Comparison of ENCODE assay signal across 17 cellular contexts in the genomic region with DNA sequence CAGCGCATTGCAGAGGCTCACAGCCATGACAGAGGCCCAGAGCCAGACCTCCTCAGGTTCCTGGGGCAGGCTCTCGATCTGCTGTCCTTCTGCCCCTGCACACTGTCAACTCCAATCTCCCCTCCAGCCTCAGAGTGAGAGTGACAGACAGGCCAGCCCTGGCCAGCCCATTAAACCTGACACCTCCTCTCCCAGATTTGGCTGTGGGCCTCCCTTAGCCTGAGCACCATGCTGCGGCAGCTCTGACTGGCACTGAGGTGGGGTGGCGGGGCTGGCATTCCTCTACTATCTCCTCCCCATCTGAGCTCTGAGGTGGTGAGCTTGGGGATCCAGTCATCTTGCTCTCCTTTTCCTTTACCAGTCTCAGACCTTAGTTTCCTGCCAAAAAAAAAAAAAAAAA. TPM values are rescaled to one million over a fixed set of nuclear protein-coding genes. Genes with fewer than 3 reads are reported as not detected.
DNase-seq lines count a peak whose midpoint lies in the region; ATAC-seq and TF ChIP-seq lines count a peak whose summit lies in the region.
"Had no signal": no experiment of that assay in that cellular context is flagged by ENCODE, and none has a peak within 500 bp of the region (broad histone marks: within the 10 kb centered on the region; RNA-seq: fewer than 3 reads in every experiment).

No MANE protein-coding gene starts in this region.

- no peaks in the 10 kb centered on the region for H3K79me2 ChIP-seq in trophoblast cell (ENCODE audit: control insufficient read depth, insufficient read depth, low read length, poor library complexity)

- peaks cover 14% of the 10 kb centered on the region for H3K27me3 Mint-ChIP-seq in endodermal cell (ENCODE audit: insufficient read depth)

- no TSS peak for BruUV-seq in IMR-90 (replicated peaks; lab: Mats Ljungman, UMichigan)
- BruUV-seq in A673 (replicated peaks; lab: Mats Ljungman, UMichigan), result no TSS peak

- no peak overlapping the region for H4K5ac ChIP-seq in IMR-90 (ENCODE audit: low read depth, low read length)

- H3K4me3 Mint-ChIP-seq in endodermal cell, result no peak overlapping the region

- H3K79me1 ChIP-seq in IMR-90 (ENCODE audit: low read depth in 1 of 2, low read length in 2 of 2) (peaks cover 0 to 6% of the 10 kb centered on the region in 2 experiments; a peak in 1 of 4 replicates), trophoblast cell (ENCODE audit: low read length) (no peaks in the 10 kb centered on the region)

- DNase-seq in IMR-90 (no peak), endodermal cell (peak; percentile 64), left ventricle myocardium inferior (peak; percentile 61), trophoblast cell (no peak), A673 (ENCODE audit: low spot score) (no peak), middle frontal gyrus (ENCODE audit: extremely low spot score, low spot score) (no peak), inferior parietal cortex (ENCODE audit: extremely low spot score) (no peak)
- DNase-seq in activated effector memory CD4-positive, alpha-beta T cell treated with anti-CD3 and anti-CD28 coated beads, Interleukin-2, amount 50 U/mL, for 16 hours, result no peak
- DNase-seq: DMS79 treated with DMSO at 0.1 percent for 48 hours; KG1; NCI-H1417 treated with DMSO at 0.1 percent for 48 hours; NCI-H2029; NCI-H748 treated with DMSO at 0.1 percent for 48 hours; NK-92 treated with Interleukin-12 subunit alpha and Interleukin-12 subunit beta, amount 100 ng/mL, for 24 hours had no signal

- H3K36me3 ChIP-seq in IMR-90 (ENCODE audit: control insufficient read depth, insufficient read depth, low read length) (no peaks in the 10 kb centered on the region), endodermal cell (ENCODE audit: control insufficient read depth, insufficient read depth, low read length) (no peaks in the 10 kb centered on the region), left ventricle myocardium inferior (no peaks in the 10 kb centered on the region), trophoblast cell (ENCODE audit: control insufficient read depth in 1 of 2, insufficient read depth in 2 of 2, low read length in 2 of 2) (no peaks in the 10 kb centered on the region), A673 (ENCODE audit: insufficient read depth, low read length, poor library complexity, severe bottlenecking) (no peaks in the 10 kb centered on the region)

- in situ Hi-C loops in IMR-90 (cut with MboI; ENCODE audit: low sequenced_read_pairs), result no loop called here

- POLR2A ChIA-PET in IMR-90 (lab: Charles Lee; ENCODE audit: unreplicated experiment), result interaction anchor here (0.5 to 0.6 kb wide), 2 partner anchors 15 to 165 kb away, joined by 4 read pairs; a partner anchor contains a TSS
- POLR2A ChIA-PET in A673 (lab: Charles Lee; ENCODE audit: low non-redundant PET), result interaction anchor here (0.6 kb wide), 1 partner anchor 48 kb away, joined by 8 read pairs; no protein-coding TSS in a partner anchor

- H2AK5ac ChIP-seq in IMR-90 (ENCODE audit: low read depth, low read length) (peak overlapping the region; percentile 30; the same call in 1 of the 2 replicates), trophoblast cell (ENCODE audit: low read length) (no peak overlapping the region)

- H2BK5ac ChIP-seq in IMR-90 (ENCODE audit: low read depth, low read length, poor library complexity, severe bottlenecking), result no peak overlapping the region
- H2BK5ac ChIP-seq in trophoblast cell (ENCODE audit: low read depth, low read length, poor library complexity), result no peak overlapping the region

- WGBS in IMR-90 (ENCODE audit: extremely low coverage in 2 of 2, insufficient read length in 1 of 2), 2 experiments, result 83% methylated on average over 1 of the region's 4 CpGs; no CpG with 5 or more reads in 1 of the 2 experiments
- WGBS in endodermal cell (ENCODE audit: insufficient coverage in 1 of 2, insufficient read length in 1 of 2), 2 experiments, result 83 to 87% methylated on average over 4 of the region's 4 CpGs
- WGBS in trophoblast cell (ENCODE audit: extremely low coverage, insufficient coverage, insufficient read length), result no CpG with 5 or more reads among the region's 4 CpGs

- intact Hi-C loops in IMR-90 (cut with micrococcal nuclease), result no loop called here
- intact Hi-C loops in left ventricle myocardium inferior (cut with micrococcal nuclease), result no loop called here
- intact Hi-C loops in A673 (cut with micrococcal nuclease; ENCODE audit: unreplicated experiment), result no loop called here

- peak overlapping the region; percentile 26 for H2AK9ac ChIP-seq in IMR-90 (replicated peaks; ENCODE audit: low read depth, low read length, poor library complexity)

- TF ChIP-seq CTCF in IMR-90 (conservative IDR thresholded peaks at IDR 0.05; ENCODE audit: low read depth, low read length), result no peak
- TF ChIP-seq CTCF in endodermal cell (conservative IDR thresholded peaks at IDR 0.05), result no peak
- TF ChIP-seq CTCF in left ventricle myocardium inferior (IDR thresholded peaks at IDR 0.05; ENCODE audit: borderline replicate concordance), result no peak
- TF ChIP-seq CTCF in A673 (conservative IDR thresholded peaks at IDR 0.05; ENCODE audit: low read depth, low read length), result no peak

- no peak overlapping the region for H2BK12ac ChIP-seq in trophoblast cell (ENCODE audit: low read length)

- H3K4me3 ChIP-seq in IMR-90 (ENCODE audit: insufficient read depth, low read depth, low read length) (no peak overlapping the region), endodermal cell (ENCODE audit: low read length) (no peak overlapping the region), left ventricle myocardium inferior (no peak overlapping the region), trophoblast cell (ENCODE audit: low read depth, low read length) (peak overlapping the region; percentile 16), A673 (ENCODE audit: low read depth, low read length, poor library complexity, severe bottlenecking) (no peak overlapping the region)

- peaks cover 6% of the 10 kb centered on the region for H3K4me1 Mint-ChIP-seq in endodermal cell

- H3K56ac ChIP-seq in IMR-90 (ENCODE audit: extremely low read depth, insufficient read depth, low read length), result no peak overlapping the region

- peaks cover 4% of the 10 kb centered on the region; the same call in 1 of the 2 replicates for H3K27me3 ChIP-seq in IMR-90 (ENCODE audit: control insufficient read depth, insufficient read depth, low read length)
- no peaks in the 10 kb centered on the region for H3K27me3 ChIP-seq in endodermal cell (ENCODE audit: control insufficient read depth, insufficient read depth, low read length, poor library complexity, severe bottlenecking)
- H3K27me3 ChIP-seq in left ventricle myocardium inferior (ENCODE audit: low read depth), result peaks cover 47% of the 10 kb centered on the region
- peaks cover 3% of the 10 kb centered on the region for H3K27me3 ChIP-seq in trophoblast cell (ENCODE audit: insufficient read depth, low read length)
- H3K27me3 ChIP-seq in A673 (replicated peaks; ENCODE audit: insufficient read depth, low read depth, low read length, poor library complexity), result no peaks in the 10 kb centered on the region

- H3K14ac ChIP-seq in IMR-90 (replicated peaks; ENCODE audit: low read depth, low read length) (no peak overlapping the region), trophoblast cell (ENCODE audit: low read length) (no peak overlapping the region)

- H3K4me2 ChIP-seq in IMR-90 (ENCODE audit: low read depth, low read length) (no peak overlapping the region), trophoblast cell (ENCODE audit: low read length) (no peak overlapping the region)

- no peak for TF ChIP-seq RAD21 in IMR-90 (IDR thresholded peaks at IDR 0.05; ENCODE audit: low read length)

- H4K20me1 ChIP-seq in IMR-90 (ENCODE audit: insufficient read depth, low read length), result peaks cover 5% of the 10 kb centered on the region; the same call in 1 of the 2 replicates

- no peak overlapping the region for H4K12ac ChIP-seq in trophoblast cell (ENCODE audit: low read depth, low read length)

- peaks cover 30% of the 10 kb centered on the region for H3K4me1 ChIP-seq in IMR-90 (ENCODE audit: control insufficient read depth, insufficient read depth, low read length)
- H3K4me1 ChIP-seq in endodermal cell (ENCODE audit: control insufficient read depth, insufficient read depth, low read length), result peaks cover 6% of the 10 kb centered on the region
- H3K4me1 ChIP-seq in left ventricle myocardium inferior, result peaks cover 37% of the 10 kb centered on the region
- H3K4me1 ChIP-seq in trophoblast cell (ENCODE audit: control insufficient read depth in 1 of 2, insufficient read depth in 2 of 2, low read length in 2 of 2), result peaks cover 0 to 3% of the 10 kb centered on the region in 2 experiments
- H3K4me1 ChIP-seq in A673 (ENCODE audit: insufficient read depth, low read length, poor library complexity, severe bottlenecking), result peaks cover 11% of the 10 kb centered on the region

- dilution Hi-C loops in IMR-90 (cut with HindIII; ENCODE audit: low sequenced_read_pairs, unreplicated experiment), result no loop called here

- H3K18ac ChIP-seq in IMR-90 (ENCODE audit: low read depth, low read length) (no peak overlapping the region), trophoblast cell (ENCODE audit: low read length) (no peak overlapping the region)

- TF ChIP-seq POLR2A in IMR-90 (IDR thresholded peaks at IDR 0.05; ENCODE audit: low read depth, low read length), result no peak

- no peak overlapping the region for H2BK120ac ChIP-seq in IMR-90 (ENCODE audit: low read depth, low read length)
- no peak overlapping the region for H2BK120ac ChIP-seq in trophoblast cell (ENCODE audit: insufficient read depth, low read length, poor library complexity)

- no peak overlapping the region for H3K9ac ChIP-seq in IMR-90 (ENCODE audit: low read depth, low read length)
- H3K9ac ChIP-seq in endodermal cell (ENCODE audit: extremely low read depth, low read length, poor library complexity, severe bottlenecking), result no peak overlapping the region
- H3K9ac ChIP-seq in trophoblast cell (ENCODE audit: low read length), result no peak overlapping the region

- H2AFZ ChIP-seq in IMR-90 (replicated peaks; ENCODE audit: low read length, poor library complexity) (no peak overlapping the region), trophoblast cell (ENCODE audit: insufficient read depth, low read length, poor library complexity) (no peak overlapping the region)

- no peak for ATAC-seq in IMR-90 (ENCODE audit: low read depth)
- ATAC-seq: HepG2 had no signal

- no peak overlapping the region for H3K27ac Mint-ChIP-seq in endodermal cell

- peaks cover 23% of the 10 kb centered on the region for H3K9me1 ChIP-seq in IMR-90 (ENCODE audit: insufficient read depth, low read length)

- no peaks in the 10 kb centered on the region for H3K9me3 ChIP-seq in IMR-90 (ENCODE audit: control insufficient read depth, insufficient read depth, low read length)
- H3K9me3 ChIP-seq in endodermal cell (ENCODE audit: control insufficient read depth, low read length), result no peaks in the 10 kb centered on the region
- no peaks in the 10 kb centered on the region for H3K9me3 ChIP-seq in left ventricle myocardium inferior (replicated peaks)
- H3K9me3 ChIP-seq in trophoblast cell (ENCODE audit: insufficient read depth, low read depth, low read length), result peaks cover 3% of the 10 kb centered on the region
- H3K9me3 ChIP-seq in A673 (ENCODE audit: low read depth, low read length, poor library complexity, severe bottlenecking), result no peaks in the 10 kb centered on the region

- CTCF ChIA-PET in IMR-90 (lab: Yijun Ruan, JAX), result interaction anchor here (1.4 kb wide), 1 partner anchor 214 kb away, joined by 4 read pairs; no protein-coding TSS in a partner anchor
- CTCF ChIA-PET in A673 (lab: Charles Lee), result no interaction called here

- H3K23ac ChIP-seq in IMR-90 (ENCODE audit: low read depth, low read length) (no peak overlapping the region), trophoblast cell (ENCODE audit: low read length) (no peak overlapping the region)

- H3K36me3 Mint-ChIP-seq in endodermal cell (ENCODE audit: low read depth), result no peaks in the 10 kb centered on the region

- H4K8ac ChIP-seq in IMR-90 (ENCODE audit: low read depth in 2 of 2, low read length in 2 of 2) (no peak overlapping the region), trophoblast cell (ENCODE audit: low read depth, low read length) (no peak overlapping the region)

- no peak overlapping the region for H2BK15ac ChIP-seq in IMR-90 (ENCODE audit: low read depth, low read length)

- H4K91ac ChIP-seq in IMR-90 (ENCODE audit: insufficient read depth, low read depth, low read length) (peak overlapping the region; percentile 4; the same call in 1 of the 2 replicates), trophoblast cell (ENCODE audit: low read depth, low read length) (no peak overlapping the region)

- H3K9me3 Mint-ChIP-seq in endodermal cell, result no peaks in the 10 kb centered on the region

- no peak overlapping the region for H3K27ac ChIP-seq in IMR-90 (ENCODE audit: insufficient read depth, low read length)
- no peak overlapping the region for H3K27ac ChIP-seq in endodermal cell (ENCODE audit: low read depth, low read length)
- peak overlapping the region; percentile 76 for H3K27ac ChIP-seq in left ventricle myocardium inferior (replicated peaks)
- H3K27ac ChIP-seq in trophoblast cell (ENCODE audit: low read depth, low read length), result no peak overlapping the region
- H3K27ac ChIP-seq in A673 (ENCODE audit: low read depth, low read length, poor library complexity, severe bottlenecking), result no peak overlapping the region
- H3K27ac ChIP-seq: C4-2B had no signal

- no peak overlapping the region for H3K4ac ChIP-seq in IMR-90 (ENCODE audit: low read depth, low read length)
- no peak overlapping the region for H3K4ac ChIP-seq in trophoblast cell (ENCODE audit: low read depth, low read length)

- H2BK20ac ChIP-seq in IMR-90 (ENCODE audit: low read depth, low read length), result 0 out of 2 replicates have a peak overlapping the region, but pooled peaks have one; percentile 16

RNA-seq across cellular contexts. Expression of a gene that starts 15.5 kb away (rescaled TPM):
- total RNA-seq in IMR-90 (2012; rRNA removed) (0.18 and 0.28 TPM in 2 replicates), endodermal cell (1 to 10 TPM; 1.4 to 2.7 TPM), left ventricle myocardium inferior (0.74 TPM), A673 (2021) (8.6 and 10.8 TPM in 2 replicates)
- 0.84 and 1.5 TPM in 2 replicates for polyA plus RNA-seq in IMR-90 (2012; rRNA removed)
- polyA plus RNA-seq in IMR-90 (2012; cell fraction: cytosol; rRNA removed), result 1.6 and 4.1 TPM in 2 replicates
- polyA plus RNA-seq in IMR-90 (2012; cell fraction: nucleus; rRNA removed; ENCODE audit: low replicate concordance), result 0.71 and 1.2 TPM in 2 replicates
- polyA plus RNA-seq in endodermal cell (2013, experiment 1 of 2), result 13.9 TPM
- 12.4 TPM for polyA plus RNA-seq in endodermal cell (2013, experiment 2 of 2)
- 0.35 and 0.37 TPM in 2 replicates for polyA plus RNA-seq in trophoblast cell (2013)
- total RNA-seq: OCI-LY7 had no signal

RNA-seq across cellular contexts. Expression of a gene that starts 36.0 kb away (rescaled TPM):
- total RNA-seq in IMR-90 (2012; rRNA removed) (1.3 and 2.5 TPM in 2 replicates), endodermal cell (10 to 100 TPM; 43.5 to 64.7 TPM), left ventricle myocardium inferior (0.49 TPM), A673 (2021) (49.4 and 54.3 TPM in 2 replicates)
- polyA plus RNA-seq in IMR-90 (2012; rRNA removed), result 16.0 and 17.4 TPM in 2 replicates
- polyA plus RNA-seq in IMR-90 (2012; cell fraction: cytosol; rRNA removed), result 7.6 and 7.8 TPM in 2 replicates
- polyA plus RNA-seq in IMR-90 (2012; cell fraction: nucleus; rRNA removed; ENCODE audit: low replicate concordance), result 23.3 and 68.0 TPM in 2 replicates
- polyA plus RNA-seq in endodermal cell (2013, experiment 1 of 2), result 45.3 TPM
- 46.4 TPM for polyA plus RNA-seq in endodermal cell (2013, experiment 2 of 2)
- polyA plus RNA-seq in trophoblast cell (2013), result 11.4 and 12.1 TPM in 2 replicates

Comparison
In these comparisons a context has a peak if more than half of its experiments do, and no peak if none do; other contexts are left out.
1. DNase-seq: peak in endodermal cell (single experiment) and left ventricle myocardium inferior (single experiment); none in IMR-90 (single experiment), trophoblast cell (0 of 2), A673 (single experiment), middle frontal gyrus (single experiment), inferior parietal cortex (single experiment) and activated effector memory CD4-positive, alpha-beta T cell treated with anti-CD3 and anti-CD28 coated beads, Interleukin-2, amount 50 U/mL, for 16 hours (single experiment).
2. RNA of a gene that starts 36.0 kb away (total RNA-seq): 43.5 to 64.7 TPM in endodermal cell and 49.4 to 54.3 TPM in A673; 1.3 to 2.5 TPM in IMR-90 and 0.49 TPM in left ventricle myocardium inferior (single experiment); every median in the first group is over 10 times any median in the second.